15 cellular contexts compared by ENCODE assay signal in the genomic region with DNA sequence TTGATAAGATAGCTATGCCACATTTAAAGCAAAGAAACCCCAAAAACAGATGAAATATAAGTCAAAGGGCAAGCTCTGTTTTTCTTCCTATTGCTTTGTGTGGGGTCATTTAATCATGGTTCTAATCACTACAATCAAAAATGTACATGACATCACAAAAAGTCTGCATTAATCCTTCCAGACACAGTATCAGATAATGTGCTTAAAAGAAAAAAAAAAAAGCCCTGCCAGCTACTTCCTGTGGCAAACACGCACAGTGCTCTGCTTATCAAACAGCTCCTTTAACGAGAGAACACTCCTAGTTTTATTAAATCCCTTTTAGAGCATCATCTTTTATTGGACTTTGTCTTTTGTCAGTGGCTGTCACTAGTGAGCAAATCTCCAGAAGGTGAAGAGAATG.
"Had no signal": no experiment of that assay in that cellular context is flagged by ENCODE, and none has a peak within 500 bp of the region (broad histone marks: within the 10 kb centered on the region; RNA-seq: fewer than 3 reads in every experiment).

No MANE protein-coding gene starts in this region.

- H3K4me1 Mint-ChIP-seq: activated B cell treated with CpG ODN at 0.5 μM for 24 hours had no signal

- ATAC-seq: activated T-cell treated with anti-CD3 and anti-CD28 coated beads, Interleukin-2, amount 50 U/mL, for 4 hours; effector memory CD8-positive, alpha-beta T cell had no signal

- H3K9me3 Mint-ChIP-seq: effector memory CD8-positive, alpha-beta T cell had no signal

- H3K4me1 ChIP-seq: adrenal gland, right atrium auricular region, tibial artery, vagina had no signal

- H3K27ac Mint-ChIP-seq: activated B cell treated with CpG ODN at 0.5 μM for 24 hours; effector memory CD8-positive, alpha-beta T cell; mesothelial cell of epicardium; T-helper 1 cell treated with Interleukin-12 subunit alpha and Interleukin-12 subunit beta and Interleukin-4 antibody, amounts not matched to agents 30 μg/mL and 1 μg/mL, for 36 hours had no signal

- H3K4me3 Mint-ChIP-seq: activated B cell treated with CpG ODN at 0.5 μM for 24 hours; activated T-cell treated with anti-CD3 and anti-CD28 coated beads, Interleukin-2, amount 50 U/mL, for 4 hours; effector memory CD8-positive, alpha-beta T cell; mesothelial cell of epicardium; T-helper 1 cell treated with Interleukin-12 subunit alpha and Interleukin-12 subunit beta and Interleukin-4 antibody, amounts not matched to agents 30 μg/mL and 1 μg/mL, for 36 hours had no signal

- H3K4me3 ChIP-seq: adrenal gland, right atrium auricular region, smooth muscle cell, tibial artery, vagina had no signal

- H3K27me3 Mint-ChIP-seq: activated B cell treated with CpG ODN at 0.5 μM for 24 hours had no signal

- H3K36me3 Mint-ChIP-seq: mesothelial cell of epicardium had no signal

- H3K36me3 ChIP-seq: adrenal gland, right atrium auricular region, tibial artery, vagina had no signal

- DNase-seq: activated B cell treated with CpG ODN at 0.5 μM for 24 hours; activated CD4-positive, alpha-beta T cell treated with anti-CD3 and anti-CD28 coated beads, Interleukin-2, amount 50 U/mL, for 1 hour; activated gamma-delta T cell treated with Interleukin-2 at 50 U/mL for 16 hours; activated T-cell treated with anti-CD3 and anti-CD28 coated beads, Interleukin-2, amount 50 U/mL, for 4 hours; adrenal gland; caudate nucleus; effector memory CD8-positive, alpha-beta T cell; kidney glomerular epithelial cell; posterior cingulate gyrus; tibial artery had no signal

- H3K4me2 ChIP-seq: smooth muscle cell had no signal

- H3K9me3 ChIP-seq: adrenal gland, right atrium auricular region, tibial artery, vagina had no signal

- H3K27me3 ChIP-seq: adrenal gland, right atrium auricular region, tibial artery, vagina had no signal

- H3K27ac ChIP-seq: adrenal gland, right atrium auricular region, tibial artery, vagina had no signal
